In genomic region chr2:188916831-188917230, GRCh38 we compare ENCODE assay signal across 21 cellular contexts. TPM values are rescaled to one million over a fixed set of nuclear protein-coding genes. Genes with fewer than 3 reads are reported as not detected.
"Had no signal": no experiment of that assay in that cellular context is flagged by ENCODE, and none has a peak within 500 bp of the region (broad histone marks: within the 10 kb centered on the region; RNA-seq: fewer than 3 reads in every experiment).

No MANE protein-coding gene starts in this region.

- H3K27me3 ChIP-seq: MG63, Peyer's patch, SJCRH30 had no signal

- DNase-seq: Karpas-422, KG1, MG63, NCI-H1092 treated with DMSO at 0.1 percent for 48 hours, NCI-H1436, NCI-H187, NCI-H2029, NCI-H2081 treated with DMSO at 0.1 percent for 48 hours, NCI-H2171, NCI-H226, NCI-H446, NCI-H510A, NCI-H524 treated with DMSO at 0.1 percent for 48 hours, NCI-H69, NCI-H774, PC-3, Peyer's patch, SHP77 treated with DMSO at 0.1 percent for 48 hours, SJCRH30 had no signal

- H3K4me1 ChIP-seq: Peyer's patch, SJCRH30 had no signal

- H3K4me3 ChIP-seq: MG63, Peyer's patch, SJCRH30 had no signal

- H3K9me3 ChIP-seq: MG63, Peyer's patch, SJCRH30 had no signal

- H3K27ac ChIP-seq: Peyer's patch, SJCRH30 had no signal

- H3K36me3 ChIP-seq: MG63, Peyer's patch, SJCRH30 had no signal

RNA-seq across cellular contexts. Expression of gene COL3A1, which starts 57.3 kb away (rescaled TPM):
- total RNA-seq: HT-29, OCI-LY7 had no signal
